ENCODE assay signal across 15 cellular contexts in the genomic region with DNA sequence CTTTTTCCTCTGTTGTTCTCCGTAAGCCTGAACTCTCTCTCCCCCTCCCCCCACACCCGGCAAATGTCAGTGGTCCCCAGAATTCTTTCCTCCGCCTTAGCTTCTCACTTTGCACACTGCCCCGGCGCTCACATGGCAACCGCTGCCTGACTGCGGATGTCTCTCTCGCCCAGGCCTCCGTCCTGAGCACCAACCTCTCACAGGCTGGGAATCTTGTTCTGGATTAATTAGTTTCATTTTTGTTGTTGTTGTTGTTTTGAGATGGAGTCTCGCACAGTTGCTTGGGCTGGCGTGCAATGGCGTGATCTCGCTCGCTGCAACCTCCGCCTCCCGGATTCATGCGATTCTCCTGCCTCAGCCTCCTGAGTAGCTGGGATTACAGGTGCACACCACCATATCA. TPM values are rescaled to one million over a fixed set of nuclear protein-coding genes. Genes with fewer than 3 reads are reported as not detected.
"Had no signal": no experiment of that assay in that cellular context is flagged by ENCODE, and none has a peak within 500 bp of the region (broad histone marks: within the 10 kb centered on the region; RNA-seq: fewer than 3 reads in every experiment).

No MANE protein-coding gene starts in this region.

- H3K27me3 ChIP-seq: pancreas had no signal

- H3K4me3 ChIP-seq: gastrocnemius medialis, left lung, lower lobe of right lung, pancreas had no signal

- ATAC-seq: effector memory CD8-positive, alpha-beta T cell; gastrocnemius medialis; left lung; lower lobe of right lung; pancreas; right cardiac atrium had no signal

- H3K4me1 ChIP-seq: gastrocnemius medialis, left lung, lower lobe of right lung had no signal

- FAIRE-seq: pancreas, small intestine had no signal

- H3K27ac ChIP-seq: gastrocnemius medialis, left lung, lower lobe of right lung, pancreas had no signal

- H3K36me3 ChIP-seq: gastrocnemius medialis, left lung, lower lobe of right lung, pancreas had no signal

- DNase-seq: effector memory CD8-positive, alpha-beta T cell; erythroblast; gastrocnemius medialis; left lung; lower lobe of right lung; mesenchymal stem cell; naive B cell; occipital lobe; pancreas; right cardiac atrium; small intestine; stimulated activated CD4-positive, alpha-beta T cell treated with anti-CD3 and anti-CD28 coated beads, Interleukin-12 subunit alpha, Interleukin-12 subunit beta, amount 100 ng/mL, for 4 hours; stimulated activated naive CD4-positive, alpha-beta T cell treated with Interleukin-2 at 50 U/mL for 16 hours; trophoblast cell had no signal

- H3K9me3 ChIP-seq: gastrocnemius medialis, left lung, lower lobe of right lung, pancreas had no signal

RNA-seq across cellular contexts. Expression of a gene that starts 45.0 kb away (rescaled TPM):
- total RNA-seq: lower lobe of right lung, occipital lobe, right cardiac atrium, urinary bladder had no signal
- polyA plus RNA-seq: right cardiac atrium had no signal
